Comparison of ENCODE assay signal across 13 cellular contexts in the genomic region with DNA sequence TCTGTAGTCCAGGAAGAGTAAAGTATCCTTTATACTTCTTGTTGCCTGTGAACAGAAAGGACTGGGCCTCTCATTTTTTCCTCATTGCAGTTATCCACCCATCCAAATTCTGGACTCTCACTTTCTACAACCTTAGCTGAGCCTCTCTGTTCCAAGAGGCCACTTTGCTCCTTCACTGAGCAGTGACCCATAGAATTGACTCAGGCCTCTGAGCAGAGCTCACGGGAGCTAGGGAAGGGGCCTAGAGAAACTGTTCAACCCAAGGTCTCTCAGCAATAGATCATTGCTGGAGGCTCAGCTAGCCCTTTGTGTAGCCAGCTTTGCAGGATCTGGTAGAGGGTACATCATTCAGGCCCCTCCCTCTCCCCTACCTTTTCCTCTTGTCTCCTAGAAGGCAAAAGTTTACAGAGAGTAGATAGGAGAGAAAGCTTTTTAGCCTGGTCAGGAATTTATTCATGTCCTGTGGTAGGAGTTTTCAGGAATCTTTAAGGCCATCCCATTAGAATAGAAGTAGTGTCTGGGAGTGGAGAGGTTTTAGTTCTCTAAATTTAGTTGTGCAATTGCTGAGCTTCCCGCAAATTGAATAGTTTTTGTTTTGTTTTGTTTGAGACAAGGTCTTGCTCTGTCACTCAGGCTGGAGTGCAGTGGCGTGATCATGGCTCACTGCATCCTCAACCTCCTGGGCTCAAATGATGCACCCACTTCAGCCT. TPM values are rescaled to one million over a fixed set of nuclear protein-coding genes. Genes with fewer than 3 reads are reported as not detected.
DNase-seq lines count a peak whose midpoint lies in the region; ATAC-seq and TF ChIP-seq lines count a peak whose summit lies in the region.
"Had no signal": no experiment of that assay in that cellular context is flagged by ENCODE, and none has a peak within 500 bp of the region (broad histone marks: within the 10 kb centered on the region; RNA-seq: fewer than 3 reads in every experiment).

No MANE protein-coding gene starts in this region.

- no peak for ATAC-seq in activated B cell treated with CpG ODN at 0.5 μM for 24 hours (ENCODE audit: low read depth)
- ATAC-seq in naive thymus-derived CD4-positive, alpha-beta T cell = peak; percentile 42
- no peak for ATAC-seq in GM21447 (IDR thresholded peaks at IDR 0.05; ENCODE audit: unreplicated experiment)

- H2BK20ac ChIP-seq in H9 (ENCODE audit: low read depth, low read length, poor library complexity, severe bottlenecking) = no peak overlapping the region

- no peak overlapping the region for H2BK120ac ChIP-seq in H9 (ENCODE audit: low read depth, low read length, poor library complexity, severe bottlenecking)

- TF ChIP-seq CTCF in H9 (conservative IDR thresholded peaks at IDR 0.05) (no peak), activated B cell treated with CpG ODN at 0.5 μM for 24 hours (IDR thresholded peaks at IDR 0.05) (no peak), lower leg skin (IDR thresholded peaks at IDR 0.05) (no peak)

- H3K56ac ChIP-seq in H9 (ENCODE audit: insufficient read length, low read depth, low read length) = no peak overlapping the region

- H3K27ac ChIP-seq in H9 (ENCODE audit: insufficient read length, low read depth, low read length) = no peak overlapping the region
- H3K27ac ChIP-seq in naive thymus-derived CD4-positive, alpha-beta T cell (ENCODE audit: low read depth, low read length) = no peak overlapping the region
- H3K27ac ChIP-seq: hepatocyte had no signal

- DNase-seq in ACHN = peak; percentile 38
- no peak for DNase-seq in H9
- DNase-seq in activated B cell treated with CpG ODN at 0.5 μM for 24 hours = no peak
- DNase-seq in naive thymus-derived CD4-positive, alpha-beta T cell = no peak
- DNase-seq in mesenteric fat pad (ENCODE audit: low spot score) = no peak
- DNase-seq in lower leg skin (ENCODE audit: low spot score in 2 of 2) = no peak
- no peak for DNase-seq in NCI-H2227 treated with DMSO at 0.1 percent for 48 hours (lab: John Stamatoyannopoulos, UW)
- DNase-seq: NCI-H2171 had no signal

- no peak overlapping the region for H3K23ac ChIP-seq in H9 (ENCODE audit: insufficient read length, low read depth, low read length)

- no peak overlapping the region for H3K14ac ChIP-seq in H9 (ENCODE audit: insufficient read depth, low read length)

- no peak overlapping the region for H2AK5ac ChIP-seq in H9 (ENCODE audit: insufficient read length, low read length)

- H3K9ac ChIP-seq in H9 (ENCODE audit: extremely low read depth, insufficient read length, low read length) = no peak overlapping the region

- no peaks in the 10 kb centered on the region for H3K9me3 ChIP-seq in H9 (ENCODE audit: control insufficient read depth, low read depth, low read length)
- no peaks in the 10 kb centered on the region for H3K9me3 ChIP-seq in naive thymus-derived CD4-positive, alpha-beta T cell (ENCODE audit: control insufficient read depth in 2 of 3, low read length in 3 of 3)
- H3K9me3 ChIP-seq: HAP-1 had no signal

- in situ Hi-C loops in ACHN (cut with HindIII; ENCODE audit: low pct_ligation_motif_present, low pct_unique_long_range_greater_than_20kb, low sequenced_read_pairs) = no loop called here

- no peaks in the 10 kb centered on the region for H3K4me1 ChIP-seq in H9 (ENCODE audit: insufficient read depth, low read length)
- H3K4me1 ChIP-seq in naive thymus-derived CD4-positive, alpha-beta T cell (ENCODE audit: control insufficient read depth in 2 of 2, insufficient read depth in 2 of 2, low read length in 2 of 2) = peaks cover 0 to 7% of the 10 kb centered on the region in 2 donors

- H2AFZ ChIP-seq in H9 (ENCODE audit: low read length) = no peak overlapping the region
- H2AFZ ChIP-seq: hepatocyte had no signal

- H3K27me3 ChIP-seq in H9 (ENCODE audit: insufficient read depth, low read length) = no peaks in the 10 kb centered on the region
- H3K27me3 ChIP-seq in naive thymus-derived CD4-positive, alpha-beta T cell (ENCODE audit: control insufficient read depth in 2 of 2, insufficient read depth in 2 of 2, low read length in 2 of 2) = no peaks in the 10 kb centered on the region
- H3K27me3 ChIP-seq: hepatocyte had no signal

- WGBS in H9 (ENCODE audit: extremely low coverage, insufficient read length, low lambda C conversion rate) = no CpG with 5 or more reads among the region's 3 CpGs
- 86 to 92% methylated on average over 3 of the region's 3 CpGs for WGBS in lower leg skin, 2 donors

- no peak overlapping the region for H3K4me3 ChIP-seq in naive thymus-derived CD4-positive, alpha-beta T cell (ENCODE audit: low read length)
- H3K4me3 ChIP-seq in lower leg skin (ENCODE audit: low read depth, poor library complexity, severe bottlenecking) = no peak overlapping the region
- H3K4me3 ChIP-seq: HAP-1, hepatocyte, skin epidermis had no signal

- H4K20me1 ChIP-seq in H9 (ENCODE audit: control insufficient read depth, insufficient read depth, insufficient read length) = no peaks in the 10 kb centered on the region

- peaks cover 12 to 38% (median 13%) of the 10 kb centered on the region in 3 experiments; a peak in 6 of 7 replicates for H3K36me3 Mint-ChIP-seq in H9 (ENCODE audit: insufficient read depth in 1 of 3, low read depth in 3 of 3)
- peaks cover 39% of the 10 kb centered on the region for H3K36me3 Mint-ChIP-seq in activated B cell treated with CpG ODN at 0.5 μM for 24 hours (ENCODE audit: low read depth)
- peaks cover 0 to 17% (median 14%) of the 10 kb centered on the region in 5 donors for H3K36me3 Mint-ChIP-seq in naive thymus-derived CD4-positive, alpha-beta T cell

- H4K91ac ChIP-seq in H9 (ENCODE audit: insufficient read length, low read depth, low read length) = no peak overlapping the region

- no peaks in the 10 kb centered on the region for H3K23me2 ChIP-seq in H9 (ENCODE audit: insufficient read length, low read depth, low read length, poor library complexity, severe bottlenecking)

- H3K4me2 ChIP-seq in H9 (ENCODE audit: insufficient read depth, insufficient read length, low read length) = no peak overlapping the region
- H3K4me2 ChIP-seq: hepatocyte had no signal

- intact Hi-C loops in activated B cell treated with CpG ODN at 0.5 μM for 24 hours (cut with micrococcal nuclease) (no loop called here), lower leg skin (cut with DNase I; ENCODE audit: low total_unique reads) (no loop called here)
- intact Hi-C loops in naive thymus-derived CD4-positive, alpha-beta T cell (cut with micrococcal nuclease) = no loop called here

- H3K27me3 Mint-ChIP-seq in H9 (ENCODE audit: low read depth) (no peaks in the 10 kb centered on the region), activated B cell treated with CpG ODN at 0.5 μM for 24 hours (no peaks in the 10 kb centered on the region)
- H3K27me3 Mint-ChIP-seq in naive thymus-derived CD4-positive, alpha-beta T cell = no peaks in the 10 kb centered on the region

- POLR2A ChIA-PET in activated B cell treated with CpG ODN at 0.5 μM for 24 hours (lab: Charles Lee) = no interaction called here
- POLR2A ChIA-PET in naive thymus-derived CD4-positive, alpha-beta T cell (lab: Charles Lee) = interaction anchor here (0.6 kb wide), 1 partner anchor 195 kb away, joined by 3 read pairs; no protein-coding TSS in a partner anchor

- CTCF ChIA-PET in activated B cell treated with CpG ODN at 0.5 μM for 24 hours (lab: Charles Lee) = interaction anchor here (0.6 to 1.0 kb wide), 3 partner anchors 14 to 253 kb away, joined by 3 to 5 read pairs (median 3); no protein-coding TSS in a partner anchor
- CTCF ChIA-PET in naive thymus-derived CD4-positive, alpha-beta T cell (lab: Charles Lee) = interaction anchor here (0.8 to 2.1 kb wide), 3 partner anchors 15 to 57 kb away, joined by 3 to 6 read pairs (median 3); partner anchors contain the start of gene SLC27A3

- no peak for TF ChIP-seq POLR2A in lower leg skin (IDR thresholded peaks at IDR 0.05)

- H3K4ac ChIP-seq in H9 (ENCODE audit: low read depth, low read length) = no peak overlapping the region

- H4K8ac ChIP-seq in H9 (replicated peaks; ENCODE audit: insufficient read length, low read depth, low read length) = no peak overlapping the region

- no peak overlapping the region for H2BK5ac ChIP-seq in H9 (ENCODE audit: insufficient read length, low read length)

- no peak overlapping the region for H3T11ph ChIP-seq in H9 (ENCODE audit: low read length)

- no peaks in the 10 kb centered on the region for H3K79me1 ChIP-seq in H9 (ENCODE audit: insufficient read depth, low read depth, low read length, poor library complexity, severe bottlenecking)

- no peak overlapping the region for H2BK15ac ChIP-seq in H9 (ENCODE audit: low read depth, low read length)

- no peak overlapping the region for H3K18ac ChIP-seq in H9 (ENCODE audit: insufficient read length, low read depth, low read length)

- no peak overlapping the region for H4K5ac ChIP-seq in H9 (ENCODE audit: insufficient read length, low read depth, low read length)

- H3K9me3 Mint-ChIP-seq in H9 (no peaks in the 10 kb centered on the region), activated B cell treated with CpG ODN at 0.5 μM for 24 hours (no peaks in the 10 kb centered on the region)
- no peaks in the 10 kb centered on the region for H3K9me3 Mint-ChIP-seq in naive thymus-derived CD4-positive, alpha-beta T cell

- H3K36me3 ChIP-seq in naive thymus-derived CD4-positive, alpha-beta T cell (ENCODE audit: control insufficient read depth in 2 of 3, insufficient read depth in 3 of 3, low read length in 3 of 3) = peaks cover 0 to 2% (median 0%) of the 10 kb centered on the region in 3 experiments

- H3K4me1 Mint-ChIP-seq in H9 (peaks cover 17 to 24% of the 10 kb centered on the region in 2 experiments), activated B cell treated with CpG ODN at 0.5 μM for 24 hours (peaks cover 47% of the 10 kb centered on the region)
- peaks cover 7 to 34% (median 27%) of the 10 kb centered on the region in 7 donors for H3K4me1 Mint-ChIP-seq in naive thymus-derived CD4-positive, alpha-beta T cell

- no peak overlapping the region for H3K4me3 Mint-ChIP-seq in H9
- H3K4me3 Mint-ChIP-seq in activated B cell treated with CpG ODN at 0.5 μM for 24 hours = no peak overlapping the region
- no peak overlapping the region for H3K4me3 Mint-ChIP-seq in naive thymus-derived CD4-positive, alpha-beta T cell

- H3K79me2 ChIP-seq in H9 (ENCODE audit: insufficient read depth, low read length) = peaks cover 4% of the 10 kb centered on the region; the same call in 1 of the 2 replicates

- H3K27ac Mint-ChIP-seq in H9 (peak overlapping the region in 2 of 3 experiments; percentile 17 to 24; a peak in 3 of 7 replicates), activated B cell treated with CpG ODN at 0.5 μM for 24 hours (peak overlapping the region; percentile 54)
- H3K27ac Mint-ChIP-seq in naive thymus-derived CD4-positive, alpha-beta T cell = peak overlapping the region in 1 of 9 donors; percentile 36

- H2BK12ac ChIP-seq in H9 (ENCODE audit: insufficient read length, low read depth, low read length) = no peak overlapping the region

RNA-seq across cellular contexts. Expression of gene INTS3, which starts 6.7 kb away (rescaled TPM):
- total RNA-seq in H9 (2021) (65.4 and 67.1 TPM in 2 replicates), activated B cell treated with CpG ODN at 0.5 μM for 24 hours (81.1 and 88.6 TPM in 2 replicates), mesenteric fat pad (36.7 TPM), lower leg skin (10 to 100 TPM; 28.0 to 31.5 (median 29.6) TPM)
- total RNA-seq in naive thymus-derived CD4-positive, alpha-beta T cell = 10 to 100 TPM; 43.6 to 68.1 (median 56.8) TPM
- polyA plus RNA-seq in naive thymus-derived CD4-positive, alpha-beta T cell = 10 to 100 TPM in 1 of 2 donors, 1 to 10 TPM in 1; 9.5 to 14.1 TPM

RNA-seq across cellular contexts. Expression of gene SLC27A3, which starts 40.7 kb away (rescaled TPM):
- total RNA-seq in H9 (2021) = 42.0 and 45.3 TPM in 2 replicates
- 7.8 and 12.6 TPM in 2 replicates for total RNA-seq in activated B cell treated with CpG ODN at 0.5 μM for 24 hours
- 10 to 100 TPM in 4 of 5 experiments, 1 to 10 TPM in 1; 9.1 to 34.2 (median 11.6) TPM for total RNA-seq in naive thymus-derived CD4-positive, alpha-beta T cell
- polyA plus RNA-seq in naive thymus-derived CD4-positive, alpha-beta T cell = 1 to 10 TPM; 3.4 to 7.2 TPM
- total RNA-seq in mesenteric fat pad = 87.4 TPM
- 10 to 100 TPM; 21.6 to 70.3 (median 45.3) TPM for total RNA-seq in lower leg skin

RNA-seq across cellular contexts. Expression of gene NPR1, which starts 56.0 kb away (rescaled TPM):
- total RNA-seq in H9 (2021) (8.6 and 8.9 TPM in 2 replicates), activated B cell treated with CpG ODN at 0.5 μM for 24 hours (0.59 and 0.82 TPM in 2 replicates), mesenteric fat pad (156 TPM), lower leg skin (10 to 100 TPM in 2 of 4 donors, 1 to 10 TPM in 2; 4.3 to 16.5 (median 7.7) TPM)
- not detected for total RNA-seq in naive thymus-derived CD4-positive, alpha-beta T cell
- not detected for polyA plus RNA-seq in naive thymus-derived CD4-positive, alpha-beta T cell
- total RNA-seq: RPMI7951 had no signal
